In the genomic region with DNA sequence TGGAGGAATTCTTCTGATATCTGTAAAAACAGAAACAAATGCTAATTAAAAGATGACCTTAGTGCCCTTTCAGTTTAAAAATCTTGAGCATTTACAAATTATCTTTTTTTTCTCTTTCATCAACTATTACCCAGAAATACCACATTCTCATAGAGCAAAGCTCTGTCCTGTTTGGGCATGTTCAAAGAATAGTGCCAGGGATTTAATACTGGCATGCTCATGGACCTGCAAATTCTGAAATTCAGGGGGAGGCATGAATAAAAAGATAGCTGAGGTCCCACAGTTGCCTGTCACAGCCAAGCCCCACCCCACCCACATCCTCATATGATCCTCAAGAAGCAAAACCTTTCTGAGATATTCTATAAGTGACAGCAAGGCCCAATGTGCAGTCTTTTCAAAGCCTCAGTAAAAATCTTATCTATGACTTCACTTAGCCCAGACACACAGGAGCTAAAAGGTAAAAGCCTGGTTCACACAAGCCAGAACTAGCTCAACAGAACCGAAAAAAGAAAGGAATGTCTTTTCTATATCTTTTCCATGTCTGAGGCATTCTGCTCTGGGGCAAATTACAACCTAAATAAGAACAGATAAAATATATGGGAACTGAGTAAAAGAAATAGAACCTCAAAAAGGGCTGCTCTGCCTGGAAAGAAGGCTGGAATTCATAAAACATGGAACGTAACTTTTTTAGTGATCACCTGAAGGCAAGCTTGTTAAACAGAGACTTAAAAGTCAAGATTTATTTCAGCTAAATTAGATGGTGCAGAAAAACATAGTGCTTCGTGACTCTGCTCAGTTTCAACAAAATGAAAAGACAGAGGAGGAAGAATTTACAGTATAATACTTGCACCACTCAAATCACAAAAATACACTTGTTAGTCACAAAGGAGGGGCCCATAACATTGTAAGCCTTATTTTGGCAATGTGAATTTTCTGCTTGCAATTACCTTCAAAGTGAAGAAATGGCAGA, we compare ENCODE assay signal across 22 cellular contexts. TPM values are rescaled to one million over a fixed set of nuclear protein-coding genes. Genes with fewer than 3 reads are reported as not detected.
DNase-seq lines count a peak whose midpoint lies in the region; ATAC-seq and TF ChIP-seq lines count a peak whose summit lies in the region.
"Had no signal": no experiment of that assay in that cellular context is flagged by ENCODE, and none has a peak within 500 bp of the region (broad histone marks: within the 10 kb centered on the region; RNA-seq: fewer than 3 reads in every experiment).

No MANE protein-coding gene starts in this region.

- ATAC-seq in left lung (peak; percentile 41), GM18505 (IDR thresholded peaks at IDR 0.05; ENCODE audit: unreplicated experiment) (no peak)
- ATAC-seq: activated CD8-positive, alpha-beta T cell treated with anti-CD3 and anti-CD28 coated beads for 36 hours had no signal

- H3K4me1 ChIP-seq in HEK293 (ENCODE audit: control insufficient read depth, insufficient read depth, low read length) (peaks cover 42% of the 10 kb centered on the region), breast epithelium (no peaks in the 10 kb centered on the region), left lung (peaks cover 0 to 8% of the 10 kb centered on the region in 2 donors), sigmoid colon (peaks cover 0 to 89% (median 75%) of the 10 kb centered on the region in 4 donors)

- TF ChIP-seq POLR2A in breast epithelium (IDR thresholded peaks at IDR 0.05) (no peak), sigmoid colon (IDR thresholded peaks at IDR 0.05) (no peak), GM18505 (IDR thresholded peaks at IDR 0.05; ENCODE audit: borderline replicate concordance, extremely low read depth, insufficient read depth, insufficient read length) (no peak)

- CTCF ChIA-PET in HEK293 (lab: Yijun Ruan, JAX): interaction anchor here (0.7 to 1.6 kb wide), 6 partner anchors 10 to 370 kb away, joined by 3 to 5 read pairs (median 3); no protein-coding TSS in a partner anchor

- TF ChIP-seq EP300 in sigmoid colon (IDR thresholded peaks at IDR 0.05): no peak

- DNase-seq in breast epithelium (ENCODE audit: low spot score in 2 of 2) (peak in 1 of 2 donors; percentile 31), left lung (no peak), sigmoid colon (no peak), NCI-H345 (lab: John Stamatoyannopoulos, UW) (no peak), KG1 (lab: John Stamatoyannopoulos, UW) (no peak), SIG-M5 treated with dmso at 0.1 percent for 504 hours (lab: John Stamatoyannopoulos, UW; ENCODE audit: unreplicated experiment) (no peak)
- DNase-seq: activated CD4-positive, CD25-positive, alpha-beta regulatory T cell; activated CD8-positive, alpha-beta T cell treated with anti-CD3 and anti-CD28 coated beads for 36 hours; activated T-cell treated with anti-CD3 and anti-CD28 coated beads, Interleukin-2, amount 50 U/mL, for 24 hours; CD4-positive, alpha-beta memory T cell; DMS79 treated with DMSO at 0.1 percent for 48 hours; head of caudate nucleus; NCI-H1092 treated with DMSO at 0.1 percent for 48 hours; NCI-H2081 treated with DMSO at 0.1 percent for 48 hours; NCI-H526; right cardiac atrium; SHP77 treated with DMSO at 0.1 percent for 48 hours; stimulated activated naive CD4-positive, alpha-beta T cell treated with Interleukin-2 at 50 U/mL for 16 hours had no signal

- WGBS in sigmoid colon, 2 donors: 79 to 81% methylated on average over 3 of the region's 3 CpGs

- H3K27me3 ChIP-seq in breast epithelium: no peaks in the 10 kb centered on the region
- no peaks in the 10 kb centered on the region for H3K27me3 ChIP-seq in left lung
- H3K27me3 ChIP-seq in sigmoid colon: no peaks in the 10 kb centered on the region

- H3K9me3 ChIP-seq in HEK293 (ENCODE audit: control insufficient read depth, insufficient read depth, low read depth, low read length) (no peaks in the 10 kb centered on the region), breast epithelium (no peaks in the 10 kb centered on the region), left lung (no peaks in the 10 kb centered on the region), sigmoid colon (no peaks in the 10 kb centered on the region)

- TF ChIP-seq CTCF in HEK293 (tag by site-specific recombination; IDR thresholded peaks at IDR 0.05) (no peak), breast epithelium (IDR thresholded peaks at IDR 0.05) (no peak), left lung (IDR thresholded peaks at IDR 0.05) (no peak), sigmoid colon (IDR thresholded peaks at IDR 0.05) (no peak)

- H3K4me3 ChIP-seq in HEK293 (ENCODE audit: low read depth, low read length) (no peak overlapping the region), breast epithelium (no peak overlapping the region), left lung (no peak overlapping the region), sigmoid colon (no peak overlapping the region)

- intact Hi-C loops in breast epithelium (cut with DNase I; ENCODE audit: low total_unique reads): no loop called here
- intact Hi-C loops in left lung (cut with DNase I): no loop called here
- intact Hi-C loops in sigmoid colon (cut with DNase I): loop anchor here (10.0 kb wide), 1 partner anchor 1296 kb away; the partner anchor contains the start of genes DNAI4 and MIER1

- POLR2A ChIA-PET in HEK293 (lab: Yijun Ruan, JAX): interaction anchor here (6.3 kb wide), 1 partner anchor 10 kb away, joined by 57 read pairs; the partner anchor contains the start of gene WLS

- H3K36me3 ChIP-seq in HEK293 (ENCODE audit: control insufficient read depth in 2 of 2, insufficient read depth in 1 of 2, low read length in 2 of 2): no peaks in the 10 kb centered on the region
- no peaks in the 10 kb centered on the region for H3K36me3 ChIP-seq in breast epithelium
- H3K36me3 ChIP-seq in left lung: no peaks in the 10 kb centered on the region
- H3K36me3 ChIP-seq in sigmoid colon: no peaks in the 10 kb centered on the region

- H3K27ac ChIP-seq in HEK293 (ENCODE audit: extremely low read depth, low read depth, low read length): no peak overlapping the region; the same call in 1 of the 2 replicates
- peak overlapping the region; percentile 16 to 46 for H3K27ac ChIP-seq in breast epithelium
- H3K27ac ChIP-seq in left lung: no peak overlapping the region
- peak overlapping the region; percentile 59 to 95 (median 69) for H3K27ac ChIP-seq in sigmoid colon
- H3K27ac ChIP-seq: KMS-11 had no signal

TF ChIP-seq in HEK293, 187 proteins besides CTCF, POLR2A, EP300 and RAD21 (continues in another document):
- TF ChIP-seq TRIM28 (IDR thresholded peaks at IDR 0.05; ENCODE audit: borderline replicate concordance, low read length) (peak; percentile 14; the same call in 1 of the 2 replicates), SP7 (tag by site-specific recombination; IDR thresholded peaks at IDR 0.05) (peak; percentile 41; the same call in 1 of the 2 replicates), ZNF548 (tag by site-specific recombination; IDR thresholded peaks at IDR 0.05) (no peak), ZFHX2 (tag by site-specific recombination; conservative IDR thresholded peaks at IDR 0.05) (no peak), ZNF600 (tag by site-specific recombination; IDR thresholded peaks at IDR 0.05) (no peak), KLF10 (tag by site-specific recombination; IDR thresholded peaks at IDR 0.05) (no peak), SP2 (tag by site-specific recombination; IDR thresholded peaks at IDR 0.05) (no peak), EGR2 (tag by site-specific recombination; IDR thresholded peaks at IDR 0.05; ENCODE audit: low read depth) (no peak), ZNF677 (tag by site-specific recombination; IDR thresholded peaks at IDR 0.05) (no peak), ZNF266 (tag by site-specific recombination; IDR thresholded peaks at IDR 0.05; ENCODE audit: low read depth) (no peak), ZNF335 (tag by site-specific recombination; conservative IDR thresholded peaks at IDR 0.05) (peak; percentile 29; the same call in 1 of the 2 replicates), ZNF621 (tag by site-specific recombination; IDR thresholded peaks at IDR 0.05) (no peak)
- TF ChIP-seq, protein P1, sequence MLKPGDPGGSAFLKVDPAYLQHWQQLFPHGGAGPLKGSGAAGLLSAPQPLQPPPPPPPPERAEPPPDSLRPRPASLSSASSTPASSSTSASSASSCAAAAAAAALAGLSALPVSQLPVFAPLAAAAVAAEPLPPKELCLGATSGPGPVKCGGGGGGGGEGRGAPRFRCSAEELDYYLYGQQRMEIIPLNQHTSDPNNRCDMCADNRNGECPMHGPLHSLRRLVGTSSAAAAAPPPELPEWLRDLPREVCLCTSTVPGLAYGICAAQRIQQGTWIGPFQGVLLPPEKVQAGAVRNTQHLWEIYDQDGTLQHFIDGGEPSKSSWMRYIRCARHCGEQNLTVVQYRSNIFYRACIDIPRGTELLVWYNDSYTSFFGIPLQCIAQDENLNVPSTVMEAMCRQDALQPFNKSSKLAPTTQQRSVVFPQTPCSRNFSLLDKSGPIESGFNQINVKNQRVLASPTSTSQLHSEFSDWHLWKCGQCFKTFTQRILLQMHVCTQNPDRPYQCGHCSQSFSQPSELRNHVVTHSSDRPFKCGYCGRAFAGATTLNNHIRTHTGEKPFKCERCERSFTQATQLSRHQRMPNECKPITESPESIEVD (tag by site-specific recombination; IDR thresholded peaks at IDR 0.05): peak; percentile 96
- TF ChIP-seq, protein P2, sequence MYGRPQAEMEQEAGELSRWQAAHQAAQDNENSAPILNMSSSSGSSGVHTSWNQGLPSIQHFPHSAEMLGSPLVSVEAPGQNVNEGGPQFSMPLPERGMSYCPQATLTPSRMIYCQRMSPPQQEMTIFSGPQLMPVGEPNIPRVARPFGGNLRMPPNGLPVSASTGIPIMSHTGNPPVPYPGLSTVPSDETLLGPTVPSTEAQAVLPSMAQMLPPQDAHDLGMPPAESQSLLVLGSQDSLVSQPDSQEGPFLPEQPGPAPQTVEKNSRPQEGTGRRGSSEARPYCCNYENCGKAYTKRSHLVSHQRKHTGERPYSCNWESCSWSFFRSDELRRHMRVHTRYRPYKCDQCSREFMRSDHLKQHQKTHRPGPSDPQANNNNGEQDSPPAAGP (tag by site-specific recombination; IDR thresholded peaks at IDR 0.05): no peak
- TF ChIP-seq, protein P3, sequence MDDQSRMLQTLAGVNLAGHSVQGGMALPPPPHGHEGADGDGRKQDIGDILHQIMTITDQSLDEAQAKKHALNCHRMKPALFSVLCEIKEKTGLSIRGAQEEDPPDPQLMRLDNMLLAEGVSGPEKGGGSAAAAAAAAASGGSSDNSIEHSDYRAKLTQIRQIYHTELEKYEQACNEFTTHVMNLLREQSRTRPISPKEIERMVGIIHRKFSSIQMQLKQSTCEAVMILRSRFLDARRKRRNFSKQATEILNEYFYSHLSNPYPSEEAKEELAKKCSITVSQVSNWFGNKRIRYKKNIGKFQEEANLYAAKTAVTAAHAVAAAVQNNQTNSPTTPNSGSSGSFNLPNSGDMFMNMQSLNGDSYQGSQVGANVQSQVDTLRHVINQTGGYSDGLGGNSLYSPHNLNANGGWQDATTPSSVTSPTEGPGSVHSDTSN (CRISPR knock-in tag; IDR thresholded peaks at IDR 0.05): no peak

RNA-seq across cellular contexts. Expression of gene WLS, which starts 11.0 kb away (rescaled TPM):
- total RNA-seq in breast epithelium (10 to 100 TPM; 61.9 to 76.3 (median 62.8) TPM), left lung (100 to 1,000 TPM in 1 of 2 donors, 10 to 100 TPM in 1; 85.7 to 127 TPM), sigmoid colon (100 to 1,000 TPM in 3 of 4 donors, 10 to 100 TPM in 1; 99.2 to 188 (median 134) TPM)
- 10 to 100 TPM; 12.6 to 37.7 (median 16.9) TPM for polyA plus RNA-seq in sigmoid colon
- total RNA-seq: activated CD8-positive, alpha-beta T cell treated with anti-CD3 and anti-CD28 coated beads for 36 hours; CD4-positive, alpha-beta memory T cell; T-helper 2 cell treated with Interferon-gamma antibody and Interleukin-4, amounts not matched to agents 100 ng/mL and 5 ng/mL, for 36 hours had no signal
- polyA plus RNA-seq: CD4-positive, alpha-beta memory T cell had no signal

Comparison
In these comparisons a context has a peak if more than half of its experiments do, and no peak if none do; other contexts are left out.
1. H3K27ac ChIP-seq: peak in breast epithelium (2 of 2) and sigmoid colon (4 of 4); none in HEK293 (single experiment) and left lung (0 of 2).